Comparison of ENCODE assay signal across 1 cellular context in the genomic region with DNA sequence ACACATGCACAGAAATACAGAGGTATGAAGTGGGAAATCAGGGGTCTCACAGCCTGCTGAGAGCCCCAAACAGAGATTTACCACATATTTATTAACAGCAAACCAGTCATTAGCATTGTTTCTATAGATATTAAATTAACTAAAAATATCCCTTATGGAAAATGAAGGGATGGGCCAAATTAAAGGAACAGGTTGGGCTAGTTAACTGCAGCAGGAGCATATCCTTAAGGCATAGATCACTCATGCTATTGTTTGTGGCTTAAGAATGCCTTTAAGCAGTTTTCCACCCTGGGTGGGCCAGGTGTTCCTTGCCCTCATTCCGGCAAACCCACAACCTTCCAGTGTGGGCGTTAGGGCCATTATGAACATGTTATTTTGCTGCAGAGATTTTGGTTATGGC.
TF ChIP-seq lines count a peak whose summit lies in the region.

No MANE protein-coding gene starts in this region.

TF ChIP-seq in HepG2, 621 proteins besides CTCF, POLR2A, EP300 and RAD21:
- TF ChIP-seq ZNF761 (CRISPR knock-in tag; conservative IDR thresholded peaks at IDR 0.05) = peak; percentile 100
